ENCODE assay signal across 16 cellular contexts in genomic region chr10:48490576-48491345, GRCh38.
"Had no signal": no experiment of that assay in that cellular context is flagged by ENCODE, and none has a peak within 500 bp of the region (broad histone marks: within the 10 kb centered on the region; RNA-seq: fewer than 3 reads in every experiment).

No MANE protein-coding gene starts in this region.

- H3K4me3 Mint-ChIP-seq: activated CD4-positive, alpha-beta T cell treated with anti-CD3 and anti-CD28 coated beads, Interleukin-2, amount 10 ng/mL, durations not matched to agents 24 days and 14 days; activated naive CD8-positive, alpha-beta T cell; effector memory CD8-positive, alpha-beta T cell; immature natural killer cell; stimulated activated naive B cell treated with anti-CD40 and anti-IgM and Interleukin-4, amounts not matched to agents 10 μg/mL and 1 μg/mL and 100 μg/mL, for 72 hours; T-helper 2 cell treated with Interferon-gamma antibody and Interleukin-4, amounts not matched to agents 5 μg/mL and 100 μg/mL, for 36 hours had no signal

- H3K27me3 Mint-ChIP-seq: activated naive CD8-positive, alpha-beta T cell had no signal

- H3K27me3 ChIP-seq: tibial nerve had no signal

- H3K9me3 ChIP-seq: tibial nerve had no signal

- H3K27ac ChIP-seq: epithelial cell of prostate, tibial nerve had no signal

- H3K4me3 ChIP-seq: lung, tibial nerve had no signal

- ATAC-seq: effector memory CD8-positive, alpha-beta T cell; left cardiac atrium; stimulated activated naive B cell treated with anti-CD40 and anti-IgM and Interleukin-4, amounts not matched to agents 10 μg/mL and 1 μg/mL and 100 μg/mL, for 72 hours had no signal

- H3K4me1 ChIP-seq: tibial nerve had no signal

- H3K36me3 ChIP-seq: tibial nerve had no signal

- DNase-seq: activated CD4-positive, alpha-beta T cell treated with anti-CD3 and anti-CD28 coated beads, Interleukin-2, amount 10 ng/mL, durations not matched to agents 24 days and 14 days; activated CD4-positive, CD25-positive, alpha-beta regulatory T cell; activated gamma-delta T cell; amniotic stem cell; effector memory CD8-positive, alpha-beta T cell; immature natural killer cell; left cardiac atrium; stimulated activated CD4-positive, alpha-beta T cell treated with anti-CD3 and anti-CD28 coated beads, Interleukin-12 subunit alpha, Interleukin-12 subunit beta, amount 100 ng/mL, for 4 hours; stimulated activated CD4-positive, alpha-beta T cell treated with anti-CD3 and anti-CD28 coated beads, Interleukin-2, amount 100 ng/mL, for 24 hours; stimulated activated naive B cell treated with anti-CD40 and anti-IgM and Interleukin-4, amounts not matched to agents 10 μg/mL and 1 μg/mL and 100 μg/mL, for 72 hours; SW 1271 had no signal

- H3K27ac Mint-ChIP-seq: activated CD4-positive, alpha-beta T cell treated with anti-CD3 and anti-CD28 coated beads, Interleukin-2, amount 10 ng/mL, durations not matched to agents 24 days and 14 days; activated naive CD8-positive, alpha-beta T cell; effector memory CD8-positive, alpha-beta T cell; immature natural killer cell; stimulated activated naive B cell treated with anti-CD40 and anti-IgM and Interleukin-4, amounts not matched to agents 10 μg/mL and 1 μg/mL and 100 μg/mL, for 72 hours; T-helper 2 cell treated with Interferon-gamma antibody and Interleukin-4, amounts not matched to agents 5 μg/mL and 100 μg/mL, for 36 hours had no signal

- H3K36me3 Mint-ChIP-seq: activated naive CD8-positive, alpha-beta T cell; immature natural killer cell had no signal

- H3K9me3 Mint-ChIP-seq: activated CD4-positive, alpha-beta T cell treated with anti-CD3 and anti-CD28 coated beads, Interleukin-2, amount 10 ng/mL, durations not matched to agents 24 days and 14 days; effector memory CD8-positive, alpha-beta T cell; immature natural killer cell; stimulated activated naive B cell treated with anti-CD40 and anti-IgM and Interleukin-4, amounts not matched to agents 10 μg/mL and 1 μg/mL and 100 μg/mL, for 72 hours; T-helper 2 cell treated with Interferon-gamma antibody and Interleukin-4, amounts not matched to agents 5 μg/mL and 100 μg/mL, for 36 hours had no signal
